Comparison of ENCODE assay signal across 18 cellular contexts in the genomic region with DNA sequence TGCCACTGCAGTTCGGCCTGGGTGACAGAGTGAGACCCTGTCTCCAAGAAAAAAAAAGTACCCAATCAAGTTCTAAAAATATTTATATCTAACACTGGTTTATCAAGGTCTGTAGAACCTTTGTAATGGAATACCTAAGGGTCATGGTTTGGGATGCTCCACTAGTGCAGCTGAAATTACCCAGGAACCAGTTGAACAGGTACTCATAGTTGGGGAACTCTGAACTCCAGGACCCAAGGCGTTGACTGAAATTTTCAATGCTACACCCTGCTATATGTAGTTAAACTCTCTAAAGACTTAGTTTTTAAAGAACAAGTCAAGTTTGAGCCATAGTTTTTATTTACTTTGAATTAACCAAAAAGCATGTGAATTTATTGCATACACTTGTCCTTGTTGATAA.
"Had no signal": no experiment of that assay in that cellular context is flagged by ENCODE, and none has a peak within 500 bp of the region (broad histone marks: within the 10 kb centered on the region; RNA-seq: fewer than 3 reads in every experiment).

No MANE protein-coding gene starts in this region.

- H3K27me3 Mint-ChIP-seq: activated naive CD8-positive, alpha-beta T cell treated with anti-CD3 and anti-CD28 coated beads, Interleukin-2, amount 10 ng/mL, durations not matched to agents 7 days and 5 days; dendritic cell treated with granulocyte-macrophage colony-stimulating factor and Interleukin-4, amounts not matched to agents 40 ng/mL and 50 ng/mL, for 4 days; natural killer cell treated with Interleukin-12 subunit alpha and Interleukin-12 subunit beta and Interleukin-15 and Interleukin-18, amount 100 ng/mL, for 72 hours had no signal

- H3K9me3 Mint-ChIP-seq: activated naive CD8-positive, alpha-beta T cell treated with anti-CD3 and anti-CD28 coated beads, Interleukin-2, amount 10 ng/mL, durations not matched to agents 7 days and 5 days; activated T-helper 1 cell treated with anti-CD3 and anti-CD28 coated beads, Interleukin-12 subunit alpha, Interleukin-12 subunit beta, Interleukin-2, Interleukin-4 antibody, amounts not matched to agents 30 ng/mL and 10 ng/mL and 1 ng/mL, durations not matched to agents 14 hours and 24 hours and 36 hours; dendritic cell treated with granulocyte-macrophage colony-stimulating factor and Interleukin-4, amounts not matched to agents 40 ng/mL and 50 ng/mL, for 4 days; natural killer cell treated with Interleukin-12 subunit alpha and Interleukin-12 subunit beta and Interleukin-15 and Interleukin-18, amount 100 ng/mL, for 72 hours had no signal

- H3K4me3 Mint-ChIP-seq: activated T-helper 1 cell treated with anti-CD3 and anti-CD28 coated beads, Interleukin-12 subunit alpha, Interleukin-12 subunit beta, Interleukin-2, Interleukin-4 antibody, amounts not matched to agents 30 ng/mL and 10 ng/mL and 1 ng/mL, durations not matched to agents 14 hours and 24 hours and 36 hours; dendritic cell treated with granulocyte-macrophage colony-stimulating factor and Interleukin-4, amounts not matched to agents 40 ng/mL and 50 ng/mL, for 4 days; natural killer cell treated with Interleukin-12 subunit alpha and Interleukin-12 subunit beta and Interleukin-15 and Interleukin-18, amount 100 ng/mL, for 72 hours had no signal

- H3K4me1 ChIP-seq: gastroesophageal sphincter had no signal

- H3K27ac Mint-ChIP-seq: dendritic cell treated with granulocyte-macrophage colony-stimulating factor and Interleukin-4, amounts not matched to agents 40 ng/mL and 50 ng/mL, for 4 days; natural killer cell treated with Interleukin-12 subunit alpha and Interleukin-12 subunit beta and Interleukin-15 and Interleukin-18, amount 100 ng/mL, for 72 hours had no signal

- ATAC-seq: gastroesophageal sphincter; left lobe of liver; natural killer cell treated with Interleukin-12 subunit alpha and Interleukin-12 subunit beta and Interleukin-15 and Interleukin-18, amount 100 ng/mL, for 72 hours had no signal

- H3K27ac ChIP-seq: gastroesophageal sphincter, SK-N-MC, suprapubic skin had no signal

- H3K4me3 ChIP-seq: gastroesophageal sphincter, SK-N-MC, suprapubic skin had no signal

- H3K27me3 ChIP-seq: gastroesophageal sphincter, suprapubic skin had no signal

- DNase-seq: activated CD4-positive, alpha-beta T cell treated with anti-CD3 and anti-CD28 coated beads for 1 hour; activated CD4-positive, alpha-beta T cell treated with anti-CD3 and anti-CD28 coated beads, Interleukin-2, amount 50 U/mL, for 4 hours; activated naive CD8-positive, alpha-beta T cell treated with anti-CD3 and anti-CD28 coated beads, Interleukin-2, amount 10 ng/mL, durations not matched to agents 7 days and 5 days; anterior cingulate cortex; effector memory CD4-positive, alpha-beta T cell; posterior cingulate gyrus; retina; Right ventricle myocardium superior; stimulated activated CD4-positive, alpha-beta T cell treated with anti-CD3 and anti-CD28 coated beads, Interleukin-2, amount 100 ng/mL, for 48 hours; stimulated activated naive CD4-positive, alpha-beta T cell treated with Interleukin-2 at 50 U/mL for 16 hours; T1000 had no signal

- H3K36me3 Mint-ChIP-seq: natural killer cell treated with Interleukin-12 subunit alpha and Interleukin-12 subunit beta and Interleukin-15 and Interleukin-18, amount 100 ng/mL, for 72 hours had no signal

- H3K36me3 ChIP-seq: gastroesophageal sphincter, suprapubic skin had no signal

- H3K9me3 ChIP-seq: gastroesophageal sphincter, suprapubic skin had no signal
